Comparison of ENCODE assay signal across 17 cellular contexts in genomic region chr1:200561856-200562214, GRCh38. TPM values are rescaled to one million over a fixed set of nuclear protein-coding genes. Genes with fewer than 3 reads are reported as not detected.
DNase-seq lines count a peak whose midpoint lies in the region; ATAC-seq and TF ChIP-seq lines count a peak whose summit lies in the region.
"Had no signal": no experiment of that assay in that cellular context is flagged by ENCODE, and none has a peak within 500 bp of the region (broad histone marks: within the 10 kb centered on the region; RNA-seq: fewer than 3 reads in every experiment).

No MANE protein-coding gene starts in this region.

- TF ChIP-seq CTCF in Calu3 (IDR thresholded peaks at IDR 0.05; ENCODE audit: unreplicated experiment) (no peak), transverse colon (IDR thresholded peaks at IDR 0.05) (no peak), OCI-LY7 (conservative IDR thresholded peaks at IDR 0.05; ENCODE audit: low read length) (no peak)

- CTCF ChIA-PET in Calu3 (lab: Charles Lee), result interaction anchor here (1.1 kb wide), 1 partner anchor 20 kb away, joined by 3 read pairs; no protein-coding TSS in a partner anchor
- CTCF ChIA-PET in OCI-LY7 (lab: Charles Lee; ENCODE audit: unreplicated experiment), result interaction anchor here (1.3 kb wide), 1 partner anchor 304 kb away, joined by 3 read pairs; no protein-coding TSS in a partner anchor

- WGBS in transverse colon (ENCODE audit: low coverage in 1 of 2), 2 donors, result 33 to 40% methylated on average over 1 of the region's 1 CpG

- no peaks in the 10 kb centered on the region for H3K9me3 Mint-ChIP-seq in Calu3 (ENCODE audit: low read depth, unreplicated experiment)
- no peaks in the 10 kb centered on the region for H3K9me3 Mint-ChIP-seq in activated naive CD8-positive, alpha-beta T cell treated with anti-CD3 and anti-CD28 coated beads, Interleukin-2, amount 50 U/mL, for 24 hours
- H3K9me3 Mint-ChIP-seq: activated B cell treated with CpG ODN at 0.5 μM for 24 hours; activated T-cell treated with anti-CD3 and anti-CD28 coated beads, Interleukin-2, amount 50 U/mL, for 4 hours; IgD-negative memory B cell had no signal

- no peaks in the 10 kb centered on the region for H3K27me3 ChIP-seq in transverse colon
- H3K27me3 ChIP-seq: ascending aorta had no signal

- H3K9me3 ChIP-seq in transverse colon, result no peaks in the 10 kb centered on the region
- no peaks in the 10 kb centered on the region for H3K9me3 ChIP-seq in OCI-LY7 (ENCODE audit: low read length)
- H3K9me3 ChIP-seq: ascending aorta had no signal

- H3K4me1 ChIP-seq in transverse colon, result no peaks in the 10 kb centered on the region
- no peaks in the 10 kb centered on the region for H3K4me1 ChIP-seq in OCI-LY7 (ENCODE audit: insufficient read depth, low read length, poor library complexity, severe bottlenecking)
- H3K4me1 ChIP-seq: ascending aorta had no signal

- no peak overlapping the region for H3K27ac ChIP-seq in transverse colon
- H3K27ac ChIP-seq in OCI-LY7 (ENCODE audit: low read depth, low read length, poor library complexity, severe bottlenecking), result no peak overlapping the region
- H3K27ac ChIP-seq: ascending aorta had no signal

- intact Hi-C loops in Calu3 (cut with micrococcal nuclease; ENCODE audit: unreplicated experiment) (no loop called here), transverse colon (cut with DNase I; ENCODE audit: low total_unique reads) (no loop called here), OCI-LY7 (cut with micrococcal nuclease; ENCODE audit: unreplicated experiment) (no loop called here)

- peaks cover 27% of the 10 kb centered on the region for H3K4me1 Mint-ChIP-seq in Calu3 (ENCODE audit: low read depth, unreplicated experiment)
- peaks cover 5% of the 10 kb centered on the region for H3K4me1 Mint-ChIP-seq in activated naive CD8-positive, alpha-beta T cell treated with anti-CD3 and anti-CD28 coated beads, Interleukin-2, amount 50 U/mL, for 24 hours

- H3K4me3 ChIP-seq in transverse colon (no peak overlapping the region), OCI-LY7 (ENCODE audit: low read depth, low read length, poor library complexity, severe bottlenecking) (no peak overlapping the region)
- H3K4me3 ChIP-seq: ascending aorta had no signal

- in situ Hi-C loops in KBM-7 (cut with MboI; ENCODE audit: low pct_unique_long_range_greater_than_20kb, low sequenced_read_pairs) (no loop called here), transverse colon (cut with MboI; ENCODE audit: low pct_ligation_motif_present in 1 of 4, low pct_unique_long_range_greater_than_20kb in 1 of 4, low sequenced_read_pairs in 3 of 4) (no loop called here)

- no TSS peak for BruUV-seq in Calu3 (replicated peaks; lab: Mats Ljungman, UMichigan)
- no TSS peak for BruUV-seq in OCI-LY7 (replicated peaks; lab: Mats Ljungman, UMichigan)

- no peak for TF ChIP-seq POLR2A in transverse colon (IDR thresholded peaks at IDR 0.05)

- H3K79me2 ChIP-seq in OCI-LY7 (ENCODE audit: insufficient read depth, low read depth, low read length), result no peaks in the 10 kb centered on the region

- H2AFZ ChIP-seq in OCI-LY7 (ENCODE audit: low read length), result no peak overlapping the region

- H3K27ac Mint-ChIP-seq in Calu3 (ENCODE audit: unreplicated experiment), result peak overlapping the region; percentile 15
- no peak overlapping the region for H3K27ac Mint-ChIP-seq in activated naive CD8-positive, alpha-beta T cell treated with anti-CD3 and anti-CD28 coated beads, Interleukin-2, amount 50 U/mL, for 24 hours
- H3K27ac Mint-ChIP-seq: activated B cell treated with CpG ODN at 0.5 μM for 24 hours had no signal

- POLR2A ChIA-PET in OCI-LY7 (lab: Charles Lee), result interaction anchor here (0.5 to 1.0 kb wide), 3 partner anchors 12 to 79 kb away, joined by 3 read pairs; no protein-coding TSS in a partner anchor

- ATAC-seq in GM19023 (IDR thresholded peaks at IDR 0.05; ENCODE audit: unreplicated experiment) (peak; percentile 6), HG02759 (IDR thresholded peaks at IDR 0.05; ENCODE audit: unreplicated experiment) (peak; percentile 33)
- no peak for ATAC-seq in activated naive CD8-positive, alpha-beta T cell treated with anti-CD3 and anti-CD28 coated beads, Interleukin-2, amount 50 U/mL, for 24 hours

- H4K20me1 ChIP-seq in OCI-LY7 (ENCODE audit: insufficient read depth, low read length), result no peaks in the 10 kb centered on the region

- H3K9me2 ChIP-seq in OCI-LY7 (ENCODE audit: insufficient read depth, low read length), result no peaks in the 10 kb centered on the region

- no peak for DNase-seq in Calu3
- DNase-seq in KBM-7, result peak; percentile 26
- DNase-seq in transverse colon, result no peak
- DNase-seq in OCI-LY7 (ENCODE audit: low spot score), result no peak
- no peak for DNase-seq in activated naive CD8-positive, alpha-beta T cell treated with anti-CD3 and anti-CD28 coated beads, Interleukin-2, amount 50 U/mL, for 24 hours
- no peak for DNase-seq in UCSD-AML1 (lab: John Stamatoyannopoulos, UW; ENCODE audit: unreplicated experiment)
- DNase-seq: activated B cell treated with CpG ODN at 0.5 μM for 24 hours; activated T-cell treated with anti-CD3 and anti-CD28 coated beads, Interleukin-2, amount 50 U/mL, for 4 hours; midbrain; NCI-H1417 treated with DMSO at 0.1 percent for 48 hours; NCI-H69; SHP77 treated with DMSO at 0.1 percent for 48 hours; stimulated activated CD4-positive, alpha-beta T cell treated with anti-CD3 and anti-CD28 coated beads, Interleukin-1b, Interleukin-23, amount 100 ng/mL, for 48 hours had no signal

- TF ChIP-seq EP300 in transverse colon (IDR thresholded peaks at IDR 0.05; ENCODE audit: low read depth), result no peak

- no peaks in the 10 kb centered on the region for H3K27me3 Mint-ChIP-seq in Calu3 (ENCODE audit: unreplicated experiment)
- H3K27me3 Mint-ChIP-seq in activated naive CD8-positive, alpha-beta T cell treated with anti-CD3 and anti-CD28 coated beads, Interleukin-2, amount 50 U/mL, for 24 hours, result no peaks in the 10 kb centered on the region
- H3K27me3 Mint-ChIP-seq: activated B cell treated with CpG ODN at 0.5 μM for 24 hours, IgD-negative memory B cell had no signal

- H3K4me2 ChIP-seq in OCI-LY7 (ENCODE audit: low read length), result no peak overlapping the region

- peaks cover 9% of the 10 kb centered on the region for H3K36me3 Mint-ChIP-seq in Calu3 (ENCODE audit: insufficient read depth, unreplicated experiment)
- H3K36me3 Mint-ChIP-seq in activated naive CD8-positive, alpha-beta T cell treated with anti-CD3 and anti-CD28 coated beads, Interleukin-2, amount 50 U/mL, for 24 hours (ENCODE audit: low read depth), result peaks cover 4% of the 10 kb centered on the region
- H3K36me3 Mint-ChIP-seq: IgD-negative memory B cell had no signal

- H3K4me3 Mint-ChIP-seq in Calu3 (ENCODE audit: low read depth, unreplicated experiment), result no peak overlapping the region
- H3K4me3 Mint-ChIP-seq in activated naive CD8-positive, alpha-beta T cell treated with anti-CD3 and anti-CD28 coated beads, Interleukin-2, amount 50 U/mL, for 24 hours, result no peak overlapping the region
- H3K4me3 Mint-ChIP-seq: activated B cell treated with CpG ODN at 0.5 μM for 24 hours; activated T-cell treated with anti-CD3 and anti-CD28 coated beads, Interleukin-2, amount 50 U/mL, for 4 hours had no signal

- no peaks in the 10 kb centered on the region for H3K36me3 ChIP-seq in transverse colon
- H3K36me3 ChIP-seq in OCI-LY7 (ENCODE audit: insufficient read depth, low read length), result peaks cover 55% of the 10 kb centered on the region
- H3K36me3 ChIP-seq: ascending aorta had no signal

RNA-seq across cellular contexts. Expression of gene KIF14, which starts 58.7 kb away (rescaled TPM):
- total RNA-seq in Calu3 (2022) (17.2 and 20.7 TPM in 2 replicates), transverse colon (under 1 TPM in 3 of 4 donors, not detected in 1; 0.40 to 0.68 (median 0.64) TPM), OCI-LY7 (2022) (20.1 and 23.2 TPM in 2 replicates)
- total RNA-seq in OCI-LY7 (2014; rRNA removed; shearing (Covaris generic)), result 15.0 and 17.8 TPM in 2 replicates
- total RNA-seq: ascending aorta had no signal

Comparison
In these comparisons a context has a peak if more than half of its experiments do, and no peak if none do; other contexts are left out.
1. RNA of gene KIF14, which starts 58.7 kb away (total RNA-seq): 17.2 to 20.7 TPM in Calu3 and 15.0 to 23.2 TPM in OCI-LY7; 0.40 to 0.68 TPM in transverse colon; every median in the first group is over 4 times any median in the second.